In genomic region chr17:50380369-50381259, GRCh38 we compare ENCODE assay signal across 12 cellular contexts. TPM values are rescaled to one million over a fixed set of nuclear protein-coding genes. Genes with fewer than 3 reads are reported as not detected.
DNase-seq lines count a peak whose midpoint lies in the region; ATAC-seq and TF ChIP-seq lines count a peak whose summit lies in the region.
"Had no signal": no experiment of that assay in that cellular context is flagged by ENCODE, and none has a peak within 500 bp of the region (broad histone marks: within the 10 kb centered on the region; RNA-seq: fewer than 3 reads in every experiment).

No MANE protein-coding gene starts in this region.

- ATAC-seq in sciatic nerve, result no peak
- ATAC-seq: stimulated activated effector memory CD8-positive, alpha-beta T cell treated with anti-CD3 and anti-CD28 coated beads, Interleukin-12 subunit alpha, Interleukin-12 subunit beta, amount 100 ng/mL, for 72 hours had no signal

- peaks cover 12% of the 10 kb centered on the region for H3K4me1 Mint-ChIP-seq in CD14-positive monocyte
- H3K4me1 Mint-ChIP-seq in activated T-helper 1 cell treated with anti-CD3 and anti-CD28 coated beads, Interleukin-12 subunit alpha, Interleukin-12 subunit beta, Interleukin-2, Interleukin-4 antibody, amounts not matched to agents 30 ng/mL and 10 ng/mL and 1 ng/mL, durations not matched to agents 14 hours and 24 hours and 36 hours (ENCODE audit: low read depth), result peaks cover 6% of the 10 kb centered on the region
- H3K4me1 Mint-ChIP-seq: neural crest cell; stimulated activated effector memory CD8-positive, alpha-beta T cell treated with anti-CD3 and anti-CD28 coated beads, Interleukin-12 subunit alpha, Interleukin-12 subunit beta, amount 100 ng/mL, for 72 hours had no signal

- peak overlapping the region in 5 of 7 donors; percentile 12 to 60 (median 53) for H3K27ac Mint-ChIP-seq in CD14-positive monocyte
- no peak overlapping the region for H3K27ac Mint-ChIP-seq in activated T-helper 1 cell treated with anti-CD3 and anti-CD28 coated beads, Interleukin-12 subunit alpha, Interleukin-12 subunit beta, Interleukin-2, Interleukin-4 antibody, amounts not matched to agents 30 ng/mL and 10 ng/mL and 1 ng/mL, durations not matched to agents 14 hours and 24 hours and 36 hours

- no peaks in the 10 kb centered on the region for H3K27me3 ChIP-seq in GM23248 (replicated peaks; ENCODE audit: insufficient read depth)
- no peaks in the 10 kb centered on the region for H3K27me3 ChIP-seq in SK-N-SH (ENCODE audit: insufficient read depth)
- H3K27me3 ChIP-seq in kidney epithelial cell (ENCODE audit: control insufficient read depth, insufficient read depth, low read length), result no peaks in the 10 kb centered on the region

- intact Hi-C loops in CD14-positive monocyte (cut with micrococcal nuclease) (no loop called here), sciatic nerve (cut with DNase I) (no loop called here), head of caudate nucleus (cut with DNase I) (no loop called here)
- intact Hi-C loops in activated T-helper 1 cell treated with anti-CD3 and anti-CD28 coated beads, Interleukin-12 subunit alpha, Interleukin-12 subunit beta, Interleukin-2, Interleukin-4 antibody, amounts not matched to agents 30 ng/mL and 10 ng/mL and 1 ng/mL, durations not matched to agents 14 hours and 24 hours and 36 hours (cut with micrococcal nuclease), result no loop called here

- no peak for TF ChIP-seq RAD21 in SK-N-SH (IDR thresholded peaks at IDR 0.05; ENCODE audit: low read length)

- no peak for TF ChIP-seq EP300 in SK-N-SH (IDR thresholded peaks at IDR 0.05; ENCODE audit: borderline replicate concordance in 1 of 2, low read depth in 1 of 2, low read length in 1 of 2)

- H3K27ac ChIP-seq in GM23248 (no peak overlapping the region), SK-N-SH (ENCODE audit: low read depth in 2 of 2, low read length in 1 of 2) (no peak overlapping the region; a peak in 1 of 4 replicates)

- H4K20me1 ChIP-seq in GM23248 (ENCODE audit: insufficient read depth) (no peaks in the 10 kb centered on the region), SK-N-SH (ENCODE audit: insufficient read depth) (no peaks in the 10 kb centered on the region)

- CTCF ChIA-PET in SK-N-SH (lab: Yijun Ruan, JAX), result interaction anchor here (0.8 to 3.0 kb wide), 12 partner anchors 11 to 180 kb away, joined by 3 to 27 read pairs (median 4); partner anchors contain the start of gene LRRC59

- TF ChIP-seq CTCF in CD14-positive monocyte (IDR thresholded peaks at IDR 0.05), result no peak
- peak; percentile 28 for TF ChIP-seq CTCF in SK-N-SH (IDR thresholded peaks at IDR 0.05)
- TF ChIP-seq CTCF in kidney epithelial cell (IDR thresholded peaks at IDR 0.05; ENCODE audit: insufficient read depth, low read length, poor library complexity, severe bottlenecking), result peak; percentile 4

- H3K4me2 ChIP-seq in GM23248 (ENCODE audit: unreplicated experiment), result no peak overlapping the region
- no peak overlapping the region for H3K4me2 ChIP-seq in SK-N-SH

- H2AFZ ChIP-seq in GM23248, result no peak overlapping the region
- no peak overlapping the region for H2AFZ ChIP-seq in SK-N-SH (ENCODE audit: low read depth)

- in situ Hi-C loops in GM23248 (cut with MboI), result no loop called here

- POLR2A ChIA-PET in SK-N-SH (lab: Yijun Ruan, JAX), result interaction anchor here (1.0 to 2.7 kb wide), 3 partner anchors 9 to 17 kb away, joined by 3 to 12 read pairs (median 3); partner anchors contain the start of gene LRRC59

- H3F3A ChIP-seq in GM23248 (ENCODE audit: insufficient read depth) (peaks cover 65% of the 10 kb centered on the region), SK-N-SH (replicated peaks; ENCODE audit: insufficient read depth) (peaks cover 34% of the 10 kb centered on the region)

- 82 to 83% methylated on average over 13 of the region's 13 CpGs for WGBS in GM23248 (ENCODE audit: low coverage in 1 of 2, low lambda C conversion rate in 2 of 2, missing lambda C conversion rate in 2 of 2), 2 experiments
- 90% methylated on average over 13 of the region's 13 CpGs for WGBS in SK-N-SH (ENCODE audit: low lambda C conversion rate)

- H3K9me3 Mint-ChIP-seq in CD14-positive monocyte, result no peaks in the 10 kb centered on the region
- no peaks in the 10 kb centered on the region for H3K9me3 Mint-ChIP-seq in activated T-helper 1 cell treated with anti-CD3 and anti-CD28 coated beads, Interleukin-12 subunit alpha, Interleukin-12 subunit beta, Interleukin-2, Interleukin-4 antibody, amounts not matched to agents 30 ng/mL and 10 ng/mL and 1 ng/mL, durations not matched to agents 14 hours and 24 hours and 36 hours
- H3K9me3 Mint-ChIP-seq: neural crest cell; stimulated activated effector memory CD8-positive, alpha-beta T cell treated with anti-CD3 and anti-CD28 coated beads, Interleukin-12 subunit alpha, Interleukin-12 subunit beta, amount 100 ng/mL, for 72 hours had no signal

- peaks cover 4% of the 10 kb centered on the region; the same call in 1 of the 2 replicates for H3K79me2 ChIP-seq in GM23248 (ENCODE audit: insufficient read depth)
- no peaks in the 10 kb centered on the region; the same call in 1 of the 2 replicates for H3K79me2 ChIP-seq in SK-N-SH (ENCODE audit: insufficient read depth)

- H3K36me3 ChIP-seq in GM23248 (ENCODE audit: low read depth), result peaks cover 46% of the 10 kb centered on the region
- peaks cover 44 to 70% of the 10 kb centered on the region in 2 experiments for H3K36me3 ChIP-seq in SK-N-SH (replicated peaks in 1 of 2; ENCODE audit: control insufficient read depth in 1 of 2, insufficient read depth in 2 of 2, low read length in 1 of 2)
- H3K36me3 ChIP-seq in kidney epithelial cell (ENCODE audit: control insufficient read depth, insufficient read depth, low read length), result peaks cover 3% of the 10 kb centered on the region

- H3K4me3 Mint-ChIP-seq in CD14-positive monocyte, result no peak overlapping the region
- no peak overlapping the region for H3K4me3 Mint-ChIP-seq in activated T-helper 1 cell treated with anti-CD3 and anti-CD28 coated beads, Interleukin-12 subunit alpha, Interleukin-12 subunit beta, Interleukin-2, Interleukin-4 antibody, amounts not matched to agents 30 ng/mL and 10 ng/mL and 1 ng/mL, durations not matched to agents 14 hours and 24 hours and 36 hours
- H3K4me3 Mint-ChIP-seq: neural crest cell; stimulated activated effector memory CD8-positive, alpha-beta T cell treated with anti-CD3 and anti-CD28 coated beads, Interleukin-12 subunit alpha, Interleukin-12 subunit beta, amount 100 ng/mL, for 72 hours had no signal

- no peaks in the 10 kb centered on the region for H3K9me3 ChIP-seq in GM23248 (ENCODE audit: low read depth)
- H3K9me3 ChIP-seq in SK-N-SH, result no peaks in the 10 kb centered on the region

- peaks cover 0 to 1% (median 0%) of the 10 kb centered on the region in 3 donors for H3K27me3 Mint-ChIP-seq in CD14-positive monocyte (ENCODE audit: low read depth in 3 of 3)
- H3K27me3 Mint-ChIP-seq in activated T-helper 1 cell treated with anti-CD3 and anti-CD28 coated beads, Interleukin-12 subunit alpha, Interleukin-12 subunit beta, Interleukin-2, Interleukin-4 antibody, amounts not matched to agents 30 ng/mL and 10 ng/mL and 1 ng/mL, durations not matched to agents 14 hours and 24 hours and 36 hours (ENCODE audit: insufficient read depth), result peaks cover 2% of the 10 kb centered on the region

- H3K36me3 Mint-ChIP-seq in CD14-positive monocyte, result peaks cover 66 to 76% of the 10 kb centered on the region in 2 donors
- peaks cover 46% of the 10 kb centered on the region for H3K36me3 Mint-ChIP-seq in activated T-helper 1 cell treated with anti-CD3 and anti-CD28 coated beads, Interleukin-12 subunit alpha, Interleukin-12 subunit beta, Interleukin-2, Interleukin-4 antibody, amounts not matched to agents 30 ng/mL and 10 ng/mL and 1 ng/mL, durations not matched to agents 14 hours and 24 hours and 36 hours (ENCODE audit: low read depth)

- H3K4me1 ChIP-seq in GM23248 (ENCODE audit: insufficient read depth) (no peaks in the 10 kb centered on the region), SK-N-SH (ENCODE audit: control insufficient read depth in 1 of 2, insufficient read depth in 2 of 2, low read depth in 1 of 2, low read length in 1 of 2) (peaks cover 0 to 9% of the 10 kb centered on the region in 2 experiments; a peak in 1 of 4 replicates)

- no peaks in the 10 kb centered on the region for H3K9me2 ChIP-seq in GM23248 (ENCODE audit: insufficient read depth)
- no peaks in the 10 kb centered on the region for H3K9me2 ChIP-seq in SK-N-SH

- H3K9ac ChIP-seq in GM23248 (no peak overlapping the region), SK-N-SH (no peak overlapping the region)

- no peak overlapping the region for H3K4me3 ChIP-seq in GM23248
- H3K4me3 ChIP-seq in SK-N-SH (ENCODE audit: low read depth in 2 of 2, low read length in 1 of 2), result no peak overlapping the region
- no peak overlapping the region for H3K4me3 ChIP-seq in kidney epithelial cell (ENCODE audit: low read depth, low read length)

- DNase-seq in CD14-positive monocyte (ENCODE audit: low spot score) (no peak), GM23248 (peak; percentile 43), SK-N-SH (no peak), kidney epithelial cell (ENCODE audit: low read depth) (no peak), sciatic nerve (ENCODE audit: low spot score) (no peak), head of caudate nucleus (no peak), SKM-1 (lab: John Stamatoyannopoulos, UW; ENCODE audit: unreplicated experiment) (no peak)
- no peak for DNase-seq in activated T-helper 1 cell treated with anti-CD3 and anti-CD28 coated beads, Interleukin-12 subunit alpha, Interleukin-12 subunit beta, Interleukin-2, Interleukin-4 antibody, amounts not matched to agents 30 ng/mL and 10 ng/mL and 1 ng/mL, durations not matched to agents 14 hours and 24 hours and 36 hours (ENCODE audit: low spot score)
- DNase-seq: kidney glomerular epithelial cell, NCI-H446 had no signal

RNA-seq across cellular contexts. Expression of gene EME1, which starts 7.6 kb away (rescaled TPM):
- polyA plus RNA-seq in CD14-positive monocyte (under 1 TPM; 0.43 to 0.76 TPM), GM23248 (2016; fragmentation: Nextera tagmentation; extraction: Ambion mirVana) (3.8 and 4.1 TPM in 2 replicates), SK-N-SH (2012; rRNA removed) (16.9 and 21.5 TPM in 2 replicates)
- 1.1 and 4.3 TPM in 2 replicates for total RNA-seq in GM23248 (2014; rRNA removed; shearing (Covaris generic))
- 7.3 and 9.0 TPM in 2 replicates for polyA plus RNA-seq in SK-N-SH (2012; cell fraction: cytosol; rRNA removed)
- 72.2 and 106 TPM in 2 replicates for polyA plus RNA-seq in SK-N-SH (2012; cell fraction: nucleus; rRNA removed)
- total RNA-seq in kidney epithelial cell (1.9 and 2.7 TPM in 2 replicates), sciatic nerve (1.5 TPM)
- 27.7 and 32.9 TPM in 2 replicates for total RNA-seq in activated T-helper 1 cell treated with anti-CD3 and anti-CD28 coated beads, Interleukin-12 subunit alpha, Interleukin-12 subunit beta, Interleukin-2, Interleukin-4 antibody, amounts not matched to agents 30 ng/mL and 10 ng/mL and 1 ng/mL, durations not matched to agents 14 hours and 24 hours and 36 hours

RNA-seq across cellular contexts. Expression of gene MRPL27, which starts 7.6 kb away (rescaled TPM):
- polyA plus RNA-seq in CD14-positive monocyte, result 10 to 100 TPM; 75.3 to 82.3 TPM
- 49.3 and 57.9 TPM in 2 replicates for total RNA-seq in GM23248 (2014; rRNA removed; shearing (Covaris generic))
- polyA plus RNA-seq in GM23248 (2016; fragmentation: Nextera tagmentation; extraction: Ambion mirVana), result 115 and 120 TPM in 2 replicates
- polyA plus RNA-seq in SK-N-SH (2012; rRNA removed), result 266 and 337 TPM in 2 replicates
- polyA plus RNA-seq in SK-N-SH (2012; cell fraction: cytosol; rRNA removed), result 259 and 311 TPM in 2 replicates
- polyA plus RNA-seq in SK-N-SH (2012; cell fraction: nucleus; rRNA removed), result 195 and 246 TPM in 2 replicates
- 89.2 and 92.5 TPM in 2 replicates for total RNA-seq in kidney epithelial cell
- 73.4 and 78.7 TPM in 2 replicates for total RNA-seq in activated T-helper 1 cell treated with anti-CD3 and anti-CD28 coated beads, Interleukin-12 subunit alpha, Interleukin-12 subunit beta, Interleukin-2, Interleukin-4 antibody, amounts not matched to agents 30 ng/mL and 10 ng/mL and 1 ng/mL, durations not matched to agents 14 hours and 24 hours and 36 hours
- 41.2 TPM for total RNA-seq in sciatic nerve

RNA-seq across cellular contexts. Expression of gene LRRC59, which starts 16.7 kb away (rescaled TPM):
- polyA plus RNA-seq in CD14-positive monocyte, result 10 to 100 TPM; 45.7 to 48.9 TPM
- total RNA-seq in GM23248 (2014; rRNA removed; shearing (Covaris generic)), result 144 and 164 TPM in 2 replicates
- polyA plus RNA-seq in GM23248 (2016; fragmentation: Nextera tagmentation; extraction: Ambion mirVana), result 110 and 111 TPM in 2 replicates
- 122 and 137 TPM in 2 replicates for polyA plus RNA-seq in SK-N-SH (2012; rRNA removed)
- polyA plus RNA-seq in SK-N-SH (2012; cell fraction: cytosol; rRNA removed), result 127 and 134 TPM in 2 replicates
- polyA plus RNA-seq in SK-N-SH (2012; cell fraction: nucleus; rRNA removed), result 62.7 and 94.9 TPM in 2 replicates
- total RNA-seq in kidney epithelial cell, result 172 and 179 TPM in 2 replicates
- 113 and 116 TPM in 2 replicates for total RNA-seq in activated T-helper 1 cell treated with anti-CD3 and anti-CD28 coated beads, Interleukin-12 subunit alpha, Interleukin-12 subunit beta, Interleukin-2, Interleukin-4 antibody, amounts not matched to agents 30 ng/mL and 10 ng/mL and 1 ng/mL, durations not matched to agents 14 hours and 24 hours and 36 hours
- total RNA-seq in sciatic nerve, result 33.6 TPM

RNA-seq across cellular contexts. Expression of gene XYLT2, which starts 34.7 kb away (rescaled TPM):
- polyA plus RNA-seq in CD14-positive monocyte, result 1 to 10 TPM; 4.4 TPM
- total RNA-seq in GM23248 (2014; rRNA removed; shearing (Covaris generic)), result 43.6 and 70.1 TPM in 2 replicates
- polyA plus RNA-seq in GM23248 (2016; fragmentation: Nextera tagmentation; extraction: Ambion mirVana), result 25.3 and 27.3 TPM in 2 replicates
- polyA plus RNA-seq in SK-N-SH (2012; rRNA removed), result 26.5 and 28.4 TPM in 2 replicates
- polyA plus RNA-seq in SK-N-SH (2012; cell fraction: cytosol; rRNA removed), result 8.5 and 14.2 TPM in 2 replicates
- polyA plus RNA-seq in SK-N-SH (2012; cell fraction: nucleus; rRNA removed), result 52.8 and 55.8 TPM in 2 replicates
- total RNA-seq in kidney epithelial cell, result 30.2 and 35.7 TPM in 2 replicates
- total RNA-seq in activated T-helper 1 cell treated with anti-CD3 and anti-CD28 coated beads, Interleukin-12 subunit alpha, Interleukin-12 subunit beta, Interleukin-2, Interleukin-4 antibody, amounts not matched to agents 30 ng/mL and 10 ng/mL and 1 ng/mL, durations not matched to agents 14 hours and 24 hours and 36 hours, result 63.0 and 63.9 TPM in 2 replicates
- 20.0 TPM for total RNA-seq in sciatic nerve

RNA-seq across cellular contexts. Expression of gene ACSF2, which starts 45.4 kb away (rescaled TPM):
- polyA plus RNA-seq in CD14-positive monocyte (1 to 10 TPM; 2.8 to 5.5 TPM), GM23248 (2016; fragmentation: Nextera tagmentation; extraction: Ambion mirVana) (3.2 and 3.7 TPM in 2 replicates), SK-N-SH (2012; rRNA removed) (46.6 and 49.5 TPM in 2 replicates)
- total RNA-seq in GM23248 (2014; rRNA removed; shearing (Covaris generic)), result 8.6 and 18.7 TPM in 2 replicates
- polyA plus RNA-seq in SK-N-SH (2012; cell fraction: cytosol; rRNA removed), result 34.6 and 41.5 TPM in 2 replicates
- polyA plus RNA-seq in SK-N-SH (2012; cell fraction: nucleus; rRNA removed), result 128 and 151 TPM in 2 replicates
- total RNA-seq in kidney epithelial cell (12.7 and 24.8 TPM in 2 replicates), sciatic nerve (37.8 TPM)
- 8.8 and 11.3 TPM in 2 replicates for total RNA-seq in activated T-helper 1 cell treated with anti-CD3 and anti-CD28 coated beads, Interleukin-12 subunit alpha, Interleukin-12 subunit beta, Interleukin-2, Interleukin-4 antibody, amounts not matched to agents 30 ng/mL and 10 ng/mL and 1 ng/mL, durations not matched to agents 14 hours and 24 hours and 36 hours
